ENCODE assay signal across 8 cellular contexts in the genomic region with DNA sequence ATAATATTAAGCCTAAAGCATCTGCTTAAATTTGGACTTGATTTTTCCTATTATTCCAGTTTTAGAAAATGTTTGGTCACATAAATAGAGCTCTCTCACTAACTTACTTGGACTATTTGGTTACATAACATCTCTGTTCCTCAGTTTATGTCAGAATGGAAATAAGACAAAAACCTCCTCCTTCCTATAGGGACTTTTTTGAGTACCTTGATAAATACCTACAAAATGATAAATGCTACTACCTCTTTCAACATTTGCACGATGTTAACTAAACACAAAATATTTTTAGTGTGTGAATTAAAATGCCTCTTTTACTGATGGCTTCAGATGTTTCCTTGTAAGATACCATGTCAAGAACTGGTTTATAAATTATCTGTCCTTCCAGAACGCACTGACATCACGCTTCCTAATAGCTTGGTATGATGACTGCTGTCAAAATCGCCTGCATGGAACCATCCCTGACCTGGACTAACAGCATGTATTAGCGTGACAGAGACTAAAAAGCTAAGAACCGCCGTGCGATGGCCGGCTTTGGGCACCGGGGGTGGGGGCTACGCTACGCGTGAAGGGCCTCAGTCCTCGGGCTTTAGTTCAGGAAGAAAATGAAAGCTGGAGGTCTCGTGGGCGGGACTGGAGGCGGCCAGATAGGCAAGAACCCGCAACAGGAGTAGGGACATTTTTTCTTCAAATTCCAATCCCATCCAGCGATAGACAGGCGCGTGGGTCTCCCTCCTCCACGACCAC.
A peak's percentile ranks its signal among the peaks of the same experiment; 100 is the strongest.
DNase-seq lines count a peak whose midpoint lies in the region; ATAC-seq and TF ChIP-seq lines count a peak whose summit lies in the region.

No MANE protein-coding gene starts in this region.

- H3K36me3 Mint-ChIP-seq in effector memory CD8-positive, alpha-beta T cell (ENCODE audit: insufficient read depth): no peaks in the 10 kb centered on the region

- H3K4me1 Mint-ChIP-seq in effector memory CD8-positive, alpha-beta T cell (ENCODE audit: low read depth in 2 of 2): peaks cover 4 to 6% of the 10 kb centered on the region in 2 donors

- no peak for TF ChIP-seq CTCF in Peyer's patch (IDR thresholded peaks at IDR 0.05)
- TF ChIP-seq CTCF in mucosa of descending colon (IDR thresholded peaks at IDR 0.05): no peak

- peaks cover 0 to 5% (median 0%) of the 10 kb centered on the region in 4 donors for H3K4me1 ChIP-seq in Peyer's patch
- peaks cover 2% of the 10 kb centered on the region for H3K4me1 ChIP-seq in mucosa of descending colon (ENCODE audit: low read depth)

- ATAC-seq in GM19324 (IDR thresholded peaks at IDR 0.05; ENCODE audit: low FRiP score, unreplicated experiment) (peak; percentile 5), mucosa of descending colon (peak; percentile 8), HG03039 (IDR thresholded peaks at IDR 0.05; ENCODE audit: unreplicated experiment) (no peak)
- no peak for ATAC-seq in effector memory CD8-positive, alpha-beta T cell (replicated peaks)

- H3K9me3 Mint-ChIP-seq in effector memory CD8-positive, alpha-beta T cell: no peaks in the 10 kb centered on the region

- peak overlapping the region; percentile 83 to 89 for H3K4me3 Mint-ChIP-seq in effector memory CD8-positive, alpha-beta T cell

- H3K27ac Mint-ChIP-seq in effector memory CD8-positive, alpha-beta T cell: no peak overlapping the region

- peaks cover 45 to 69% of the 10 kb centered on the region in 2 donors for H3K27me3 Mint-ChIP-seq in effector memory CD8-positive, alpha-beta T cell

- no peaks in the 10 kb centered on the region for H3K9me3 ChIP-seq in Peyer's patch
- H3K9me3 ChIP-seq in mucosa of descending colon: no peaks in the 10 kb centered on the region

- intact Hi-C loops in mucosa of descending colon (cut with DNase I, micrococcal nuclease): no loop called here

- peak; percentile 39 for DNase-seq in AG08396 (ENCODE audit: low spot score)
- DNase-seq in Peyer's patch: peak in 2 of 3 donors; percentile 47 to 51
- no peak for DNase-seq in effector memory CD8-positive, alpha-beta T cell
- DNase-seq in mucosa of descending colon: peak in 2 of 3 donors; percentile 35 to 39
- DNase-seq in activated effector memory CD4-positive, alpha-beta T cell treated with anti-CD3 and anti-CD28 coated beads, Interleukin-2, amount 50 U/mL, for 16 hours: no peak
- no peak for DNase-seq in NOMO-1 (lab: John Stamatoyannopoulos, UW; ENCODE audit: unreplicated experiment in 2 of 2)

- TF ChIP-seq POLR2A in Peyer's patch (IDR thresholded peaks at IDR 0.05): no peak

- no peaks in the 10 kb centered on the region for H3K27me3 ChIP-seq in Peyer's patch

- H3K4me3 ChIP-seq in Peyer's patch: peak overlapping the region; percentile 54 to 73 (median 64)
- peak overlapping the region; percentile 32 for H3K4me3 ChIP-seq in mucosa of descending colon

- H3K36me3 ChIP-seq in Peyer's patch (no peaks in the 10 kb centered on the region), mucosa of descending colon (ENCODE audit: low read depth) (no peaks in the 10 kb centered on the region)

- H3K27ac ChIP-seq in Peyer's patch: no peak overlapping the region

Comparison
In these comparisons a context has a peak if more than half of its experiments do, and no peak if none do; other contexts are left out.
1. DNase-seq: peak in AG08396 (single experiment), Peyer's patch (2 of 3) and mucosa of descending colon (2 of 3); none in effector memory CD8-positive, alpha-beta T cell (0 of 3), activated effector memory CD4-positive, alpha-beta T cell treated with anti-CD3 and anti-CD28 coated beads, Interleukin-2, amount 50 U/mL, for 16 hours (single experiment) and NOMO-1 (0 of 2).
2. ATAC-seq: peak in GM19324 (single experiment) and mucosa of descending colon (single experiment); none in effector memory CD8-positive, alpha-beta T cell (single experiment) and HG03039 (single experiment).